Comparison of ENCODE assay signal across 1 cellular context in the genomic region with DNA sequence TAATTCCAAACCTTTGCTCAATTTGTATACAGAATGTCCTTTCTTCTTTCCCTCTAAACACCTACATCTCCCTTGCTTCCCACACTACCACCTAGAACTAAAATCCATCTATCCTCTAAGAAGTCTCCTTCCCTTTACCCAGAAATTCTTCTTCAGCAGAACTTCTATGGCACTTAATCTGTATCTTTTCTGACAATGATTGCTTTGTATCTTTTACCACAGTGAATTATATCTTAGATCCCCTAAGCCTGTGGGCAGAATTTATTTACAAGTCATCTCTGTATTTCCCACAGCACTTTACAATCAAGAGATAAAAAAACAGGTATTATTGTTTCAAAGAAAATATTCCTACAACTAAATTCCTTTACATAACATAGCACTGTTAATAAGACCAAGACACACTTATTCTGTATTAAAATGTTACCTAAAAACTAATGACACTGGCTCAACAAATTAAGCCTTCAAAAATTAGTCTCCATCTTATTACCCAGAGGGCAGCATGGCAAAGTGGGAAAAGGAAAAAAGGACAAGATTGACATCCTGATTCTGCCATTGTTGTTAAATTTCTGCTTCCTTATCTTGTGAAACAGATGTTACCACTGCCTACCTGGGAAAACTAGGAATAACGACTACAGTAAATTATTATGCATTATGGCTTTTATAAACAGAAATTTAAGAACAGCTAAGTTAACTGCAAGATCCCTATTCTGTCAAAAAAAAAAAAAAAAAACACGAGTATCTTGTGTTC.
TF ChIP-seq lines count a peak whose summit lies in the region.

No MANE protein-coding gene starts in this region.

TF ChIP-seq in HEK293, 187 proteins besides CTCF, POLR2A, EP300 and RAD21 (continued from another document):
- TF ChIP-seq ZNF362 (tag by site-specific recombination; IDR thresholded peaks at IDR 0.05) (0 out of 2 replicates have a peak, but pooled peaks have one; percentile 14), ZNF623 (tag by site-specific recombination; IDR thresholded peaks at IDR 0.05) (no peak), ZNF23 (tag by site-specific recombination; IDR thresholded peaks at IDR 0.05; ENCODE audit: borderline replicate concordance) (no peak), ZFHX2 (tag by site-specific recombination; conservative IDR thresholded peaks at IDR 0.05) (0 out of 2 replicates have a peak, but pooled peaks have one; percentile 28), ZNF335 (tag by site-specific recombination; conservative IDR thresholded peaks at IDR 0.05) (no peak), SCRT1 (tag by site-specific recombination; IDR thresholded peaks at IDR 0.05; ENCODE audit: borderline replicate concordance) (no peak), ZNF654 (tag by site-specific recombination; IDR thresholded peaks at IDR 0.05; ENCODE audit: low read depth) (0 out of 2 replicates have a peak, but pooled peaks have one; percentile 3), KLF9 (tag by site-specific recombination; IDR thresholded peaks at IDR 0.05; ENCODE audit: low read depth) (no peak)
- TF ChIP-seq, protein P1, sequence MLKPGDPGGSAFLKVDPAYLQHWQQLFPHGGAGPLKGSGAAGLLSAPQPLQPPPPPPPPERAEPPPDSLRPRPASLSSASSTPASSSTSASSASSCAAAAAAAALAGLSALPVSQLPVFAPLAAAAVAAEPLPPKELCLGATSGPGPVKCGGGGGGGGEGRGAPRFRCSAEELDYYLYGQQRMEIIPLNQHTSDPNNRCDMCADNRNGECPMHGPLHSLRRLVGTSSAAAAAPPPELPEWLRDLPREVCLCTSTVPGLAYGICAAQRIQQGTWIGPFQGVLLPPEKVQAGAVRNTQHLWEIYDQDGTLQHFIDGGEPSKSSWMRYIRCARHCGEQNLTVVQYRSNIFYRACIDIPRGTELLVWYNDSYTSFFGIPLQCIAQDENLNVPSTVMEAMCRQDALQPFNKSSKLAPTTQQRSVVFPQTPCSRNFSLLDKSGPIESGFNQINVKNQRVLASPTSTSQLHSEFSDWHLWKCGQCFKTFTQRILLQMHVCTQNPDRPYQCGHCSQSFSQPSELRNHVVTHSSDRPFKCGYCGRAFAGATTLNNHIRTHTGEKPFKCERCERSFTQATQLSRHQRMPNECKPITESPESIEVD (tag by site-specific recombination; IDR thresholded peaks at IDR 0.05) = peak; percentile 58
